ENCODE assay signal across 22 cellular contexts in the genomic region with DNA sequence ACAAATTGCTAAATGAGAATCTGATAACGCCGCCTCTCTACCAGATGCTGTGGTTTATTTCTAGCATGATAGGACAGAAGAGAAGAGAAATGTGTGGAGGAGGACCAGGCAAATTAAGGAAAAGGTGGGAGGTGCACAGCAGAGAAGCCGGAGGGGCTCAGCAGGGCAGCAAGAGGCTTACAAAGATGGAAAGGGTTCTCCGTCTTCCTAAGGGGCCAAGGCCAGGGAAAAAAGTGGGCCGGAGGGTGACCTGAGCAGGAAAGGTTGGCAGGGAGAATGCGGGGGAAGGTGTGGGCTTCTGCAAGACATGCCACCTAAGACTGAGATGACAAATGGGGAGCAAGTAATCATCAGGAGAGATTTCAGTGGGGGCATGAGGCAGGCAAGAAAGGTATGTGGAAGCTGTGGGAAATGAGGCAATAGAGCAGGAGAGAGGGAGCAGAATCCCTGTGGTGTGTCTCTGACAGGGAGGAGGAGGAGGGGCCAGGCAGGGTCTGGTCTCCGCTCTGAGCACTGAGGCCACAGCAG. TPM values are rescaled to one million over a fixed set of nuclear protein-coding genes. Genes with fewer than 3 reads are reported as not detected.
DNase-seq lines count a peak whose midpoint lies in the region; ATAC-seq, FAIRE-seq and TF ChIP-seq lines count a peak whose summit lies in the region.
"Had no signal": no experiment of that assay in that cellular context is flagged by ENCODE, and none has a peak within 500 bp of the region (broad histone marks: within the 10 kb centered on the region; RNA-seq: fewer than 3 reads in every experiment).

No MANE protein-coding gene starts in this region.

- H3K56ac ChIP-seq in H1 (replicated peaks; ENCODE audit: insufficient read length, low read depth, low read length) = no peak overlapping the region

- H3K4me2 ChIP-seq in PC-9 = peak overlapping the region; percentile 72
- H3K4me2 ChIP-seq in H1 (ENCODE audit: insufficient read depth in 1 of 2, low read depth in 2 of 2, low read length in 2 of 2) = peak overlapping the region in 1 of 2 experiments; percentile 10; a peak in 1 of 4 replicates
- H3K4me2 ChIP-seq: BLaER1 had no signal

- H3K9me3 ChIP-seq in PC-9 (ENCODE audit: insufficient read depth, low read depth) = no peaks in the 10 kb centered on the region
- H3K9me3 ChIP-seq in H1 (ENCODE audit: insufficient read depth in 2 of 2, low read depth in 1 of 2, low read length in 1 of 2) = no peaks in the 10 kb centered on the region
- H3K9me3 ChIP-seq in mucosa of stomach (ENCODE audit: control insufficient read depth, low read length) = no peaks in the 10 kb centered on the region
- H3K9me3 ChIP-seq in transverse colon = no peaks in the 10 kb centered on the region
- H3K9me3 ChIP-seq: BLaER1, heart right ventricle, tibial nerve had no signal

- H2AFZ ChIP-seq in PC-9 (no peak overlapping the region), H1 (ENCODE audit: low read length) (no peak overlapping the region)
- H2AFZ ChIP-seq: parathyroid adenoma had no signal

- no peak overlapping the region for H4K8ac ChIP-seq in H1 (ENCODE audit: extremely low read depth, insufficient read depth, low read length)

- H2BK12ac ChIP-seq in H1 (ENCODE audit: low read depth, low read length) = 0 out of 2 replicates have a peak overlapping the region, but pooled peaks have one; percentile 60

- H3K4me1 ChIP-seq in PC-9 (replicated peaks; ENCODE audit: insufficient read depth) = peaks cover 23% of the 10 kb centered on the region
- peaks cover 4 to 11% (median 9%) of the 10 kb centered on the region in 4 experiments; a peak in 4 of 7 replicates for H3K4me1 ChIP-seq in H1 (replicated peaks in 1 of 4; ENCODE audit: control insufficient read depth in 3 of 4, insufficient read depth in 4 of 4, low read length in 3 of 4)
- peaks cover 55% of the 10 kb centered on the region for H3K4me1 ChIP-seq in mucosa of stomach (ENCODE audit: control insufficient read depth, insufficient read depth, low read length)
- peaks cover 9 to 45% (median 28%) of the 10 kb centered on the region in 4 donors for H3K4me1 ChIP-seq in transverse colon
- H3K4me1 ChIP-seq: parathyroid adenoma had no signal

- no peak overlapping the region for H3K23ac ChIP-seq in H1 (ENCODE audit: insufficient read length)

- no peak overlapping the region for H2AK5ac ChIP-seq in H1 (ENCODE audit: low read depth, low read length)

- H3K23me2 ChIP-seq in H1 (ENCODE audit: low read depth, low read length) = no peaks in the 10 kb centered on the region; the same call in 1 of the 2 replicates

- H2BK5ac ChIP-seq in H1 (ENCODE audit: low read depth, low read length) = no peak overlapping the region

- DNase-seq in PC-9 = peak; percentile 29 to 57
- peak in 1 of 2 experiments; percentile 54 for DNase-seq in H1 (ENCODE audit: low read depth in 1 of 2, low spot score in 2 of 2)
- no peak for DNase-seq in transverse colon
- no peak for DNase-seq in frontal cortex (ENCODE audit: low spot score in 2 of 2)
- DNase-seq in NCI-H1694 (lab: John Stamatoyannopoulos, UW) = no peak
- no peak for DNase-seq in central memory CD4-positive, alpha-beta T cell
- DNase-seq: activated CD4-positive, alpha-beta memory T cell treated with anti-CD3 and anti-CD28 coated beads for 36 hours; activated naive CD4-positive, alpha-beta T cell treated with anti-CD3 and anti-CD28 coated beads, Interleukin-2, amount 50 U/mL, for 16 hours; activated T-cell treated with anti-CD3 and anti-CD28 coated beads, Interleukin-2, amount 50 U/mL, for 24 hours; DMS 273 treated with DMSO at 0.1 percent for 48 hours; GOT3; heart right ventricle; KG1; NCI-H1105; NCI-H2171 treated with DMSO at 0.1 percent for 48 hours; RPMI8226 had no signal

- H3K27me3 ChIP-seq in PC-9 (ENCODE audit: insufficient read depth, low read depth) = no peaks in the 10 kb centered on the region
- no peaks in the 10 kb centered on the region for H3K27me3 ChIP-seq in H1 (replicated peaks in 1 of 4; ENCODE audit: control insufficient read depth in 3 of 4, extremely low read depth in 1 of 4, insufficient read depth in 3 of 4, low read length in 3 of 4)
- H3K27me3 ChIP-seq in mucosa of stomach (ENCODE audit: control insufficient read depth, insufficient read depth, low read length) = no peaks in the 10 kb centered on the region
- no peaks in the 10 kb centered on the region for H3K27me3 ChIP-seq in transverse colon
- H3K27me3 ChIP-seq: BLaER1, heart right ventricle, tibial nerve had no signal

- H3K14ac ChIP-seq in H1 (ENCODE audit: insufficient read length) = no peak overlapping the region

- H4K91ac ChIP-seq in H1 (replicated peaks; ENCODE audit: insufficient read length, low read length) = no peak overlapping the region

- no peak overlapping the region for H4K5ac ChIP-seq in H1 (ENCODE audit: insufficient read length, low read depth, low read length)

- H3K9ac ChIP-seq in H1 (replicated peaks in 1 of 4; ENCODE audit: extremely low read depth in 1 of 4, low read depth in 3 of 4, low read length in 3 of 4) (no peak overlapping the region), mucosa of stomach (ENCODE audit: low read length) (peak overlapping the region; percentile 32)
- H3K9ac ChIP-seq: BLaER1, parathyroid adenoma had no signal

- no peak overlapping the region for H3K4me3 ChIP-seq in PC-9
- no peak overlapping the region; a peak in 1 of 8 replicates for H3K4me3 ChIP-seq in H1 (ENCODE audit: extremely low read depth in 1 of 4, insufficient read depth in 2 of 4, low read depth in 3 of 4, low read length in 4 of 4)
- H3K4me3 ChIP-seq in mucosa of stomach (ENCODE audit: low read length) = no peak overlapping the region
- H3K4me3 ChIP-seq in transverse colon = no peak overlapping the region
- H3K4me3 ChIP-seq: BLaER1, heart right ventricle, tibial nerve had no signal

- TF ChIP-seq POLR2A in H1 (IDR thresholded peaks at IDR 0.05; ENCODE audit: control extremely low read depth in 1 of 2, low read depth in 2 of 2, low read length in 2 of 2) (no peak), transverse colon (IDR thresholded peaks at IDR 0.05) (no peak)

- H3K36me3 ChIP-seq in PC-9 (ENCODE audit: low read depth) = 0 out of 2 replicates have a peak, but pooled peaks cover 6% of the 10 kb centered on the region
- H3K36me3 ChIP-seq in H1 (ENCODE audit: control insufficient read depth in 2 of 4, insufficient read depth in 4 of 4, low read length in 3 of 4) = no peaks in the 10 kb centered on the region
- peaks cover 6% of the 10 kb centered on the region for H3K36me3 ChIP-seq in mucosa of stomach (ENCODE audit: control insufficient read depth, insufficient read depth, low read length)
- no peaks in the 10 kb centered on the region for H3K36me3 ChIP-seq in transverse colon
- H3K36me3 ChIP-seq: BLaER1 had no signal

- TF ChIP-seq CTCF in PC-9 (conservative IDR thresholded peaks at IDR 0.05) (no peak), H1 (IDR thresholded peaks at IDR 0.05; ENCODE audit: control extremely low read depth in 1 of 3, insufficient read depth in 1 of 3, low read depth in 1 of 3, low read length in 3 of 3) (no peak), transverse colon (IDR thresholded peaks at IDR 0.05) (no peak)

- no peak overlapping the region for H2BK20ac ChIP-seq in H1 (ENCODE audit: low read length)

- H3K79me2 ChIP-seq in PC-9 (ENCODE audit: low read depth) = peaks cover 5% of the 10 kb centered on the region; the same call in 1 of the 2 replicates
- no peaks in the 10 kb centered on the region for H3K79me2 ChIP-seq in H1 (ENCODE audit: control insufficient read depth in 1 of 2, insufficient read depth in 2 of 2, low read length in 2 of 2)

- CTCF ChIA-PET in PC-9 (lab: Charles Lee) (no interaction called here), H1 (lab: Charles Lee; ENCODE audit: partially characterized antibody) (interaction anchor here (0.8 to 7.0 kb wide), 11 partner anchors 12 to 373 kb away, joined by 3 to 42 read pairs (median 5); partner anchors contain the start of gene MANSC1)

- no peak for TF ChIP-seq EP300 in H1 (IDR thresholded peaks at IDR 0.05; ENCODE audit: borderline replicate concordance in 1 of 2, low read depth in 2 of 2, low read length in 2 of 2)
- no peak for TF ChIP-seq EP300 in transverse colon (IDR thresholded peaks at IDR 0.05; ENCODE audit: low read depth)

- peak overlapping the region; percentile 64 for H3K27ac ChIP-seq in PC-9
- H3K27ac ChIP-seq in H1 (ENCODE audit: low read depth, low read length) = no peak overlapping the region
- H3K27ac ChIP-seq in transverse colon = peak overlapping the region; percentile 57 to 78 (median 60)
- H3K27ac ChIP-seq: BLaER1, parathyroid adenoma, tibial nerve had no signal

- TF ChIP-seq RAD21 in H1 (IDR thresholded peaks at IDR 0.05 in 1 of 2, conservative IDR thresholded peaks at IDR 0.05 in 1 of 2; ENCODE audit: low read depth in 2 of 2, low read length in 2 of 2) = no peak

- in situ Hi-C loops in transverse colon (cut with MboI; ENCODE audit: low pct_ligation_motif_present in 1 of 4, low pct_unique_long_range_greater_than_20kb in 1 of 4, low sequenced_read_pairs in 3 of 4) = loop anchor here (10.0 to 25.0 kb wide), 4 partner anchors 244 to 769 kb away; no protein-coding TSS in a partner anchor

- H2BK15ac ChIP-seq in H1 (ENCODE audit: low read length) = no peak overlapping the region

- ATAC-seq in GM19395 (IDR thresholded peaks at IDR 0.05; ENCODE audit: unreplicated experiment) = no peak
- ATAC-seq: heart right ventricle had no signal

- POLR2A ChIA-PET in PC-9 (lab: Charles Lee; ENCODE audit: unreplicated experiment) (interaction anchor here (0.5 to 0.7 kb wide), 3 partner anchors 19 to 275 kb away, joined by 3 to 8 read pairs (median 6); no protein-coding TSS in a partner anchor), H1 (lab: Charles Lee; ENCODE audit: partially characterized antibody) (interaction anchor here (3.1 kb wide), 1 partner anchor 65 kb away, joined by 12 read pairs; the partner anchor contains the start of gene LRP6)

- no peak overlapping the region for H3K18ac ChIP-seq in H1 (ENCODE audit: extremely low read depth, low read length)

- FAIRE-seq in H1 (lab: Jason Lieb, UNC) (no peak), frontal cortex (lab: Jason Lieb, UNC) (no peak)
- FAIRE-seq: small intestine had no signal

- no peaks in the 10 kb centered on the region for H4K20me1 ChIP-seq in PC-9 (ENCODE audit: insufficient read depth)
- H4K20me1 ChIP-seq in H1 (replicated peaks in 1 of 2; ENCODE audit: control insufficient read depth in 1 of 2, insufficient read depth in 2 of 2, low read length in 2 of 2) = no peaks in the 10 kb centered on the region
- H4K20me1 ChIP-seq: BLaER1 had no signal

- peaks cover 17% of the 10 kb centered on the region; the same call in 1 of the 2 replicates for H3F3A ChIP-seq in PC-9 (ENCODE audit: insufficient read depth, low read depth)

- H2BK120ac ChIP-seq in H1 (replicated peaks; ENCODE audit: low read depth, low read length) = no peak overlapping the region

- no peaks in the 10 kb centered on the region for H3K79me1 ChIP-seq in H1 (ENCODE audit: low read depth, low read length)

- no TSS peak for BruUV-seq in PC-9 (replicated peaks; lab: Mats Ljungman, UMichigan)

- intact Hi-C loops in PC-9 (cut with micrococcal nuclease; ENCODE audit: unreplicated experiment) = loop anchor here (5.0 to 10.0 kb wide), 6 partner anchors 49 to 827 kb away; no protein-coding TSS in a partner anchor
- intact Hi-C loops in transverse colon (cut with DNase I; ENCODE audit: low total_unique reads) = no loop called here

- no peaks in the 10 kb centered on the region for H3K9me2 ChIP-seq in PC-9 (ENCODE audit: insufficient read depth)

- 70% methylated on average over 6 of the region's 7 CpGs; no CpG with 5 or more reads in 1 of the 2 experiments for WGBS in H1 (ENCODE audit: extremely low coverage in 1 of 2, insufficient coverage in 1 of 2, insufficient read length in 1 of 2, insufficient replicate concordance in 2 of 2, low coverage in 1 of 2, low lambda C conversion rate in 2 of 2, missing lambda C conversion rate in 1 of 2), 2 experiments
- WGBS in transverse colon (ENCODE audit: low coverage in 1 of 2), 2 donors = 74 to 78% methylated on average over 7 of the region's 7 CpGs

- H3K4ac ChIP-seq in H1 (replicated peaks; ENCODE audit: insufficient read length, low read depth, low read length) = no peak overlapping the region

RNA-seq across cellular contexts. Expression of gene MANSC1, which starts 18.7 kb away (rescaled TPM):
- total RNA-seq in PC-9 (2021) (25.5 and 32.0 TPM in 2 replicates), transverse colon (10 to 100 TPM in 3 of 4 donors, 1 to 10 TPM in 1; 6.6 to 25.3 (median 19.4) TPM), frontal cortex (2.4 TPM)
- total RNA-seq in H1 (2021; fragmentation: NEBNext Ultra II Directional; extraction: Animal tissue kit (Norgen Biotek cat#: 25700)) = 6.1 and 8.9 TPM in 2 replicates
- 2.0 and 2.5 TPM in 2 replicates for polyA plus RNA-seq in H1 (2011; rRNA removed)
- polyA plus RNA-seq in H1 (2011; cell fraction: cytosol; rRNA removed) = 1.9 TPM
- polyA plus RNA-seq in H1 (2011; cell fraction: nucleus; rRNA removed) = 1.2 TPM
- polyA plus RNA-seq in H1 (2012, experiment 1 of 2) = 4.0 to 6.1 TPM (median 5.3 TPM) in 4 replicates
- polyA plus RNA-seq in H1 (2012, experiment 2 of 2) = 2.4 TPM
- polyA plus RNA-seq in H1 (2013, experiment 1 of 2) = 14.7 TPM
- 15.8 TPM for polyA plus RNA-seq in H1 (2013, experiment 2 of 2)
- 1.4 and 2.6 TPM in 2 replicates for polyA minus RNA-seq in H1 (2011; rRNA and poly(A)+ RNA removed)
- 1.6 TPM for polyA minus RNA-seq in H1 (2011; cell fraction: cytosol; rRNA and poly(A)+ RNA removed)
- 0.90 TPM for polyA minus RNA-seq in H1 (2011; cell fraction: nucleus; rRNA and poly(A)+ RNA removed)

RNA-seq across cellular contexts. Expression of gene BORCS5, which starts 25.6 kb away (rescaled TPM):
- total RNA-seq in PC-9 (2021) (18.2 and 19.7 TPM in 2 replicates), transverse colon (10 to 100 TPM in 3 of 4 donors, 1 to 10 TPM in 1; 8.5 to 52.7 (median 21.3) TPM), frontal cortex (19.2 TPM)
- total RNA-seq in H1 (2021; fragmentation: NEBNext Ultra II Directional; extraction: Animal tissue kit (Norgen Biotek cat#: 25700)) = 15.4 and 17.4 TPM in 2 replicates
- polyA plus RNA-seq in H1 (2011; rRNA removed) = 8.3 and 14.4 TPM in 2 replicates
- polyA plus RNA-seq in H1 (2011; cell fraction: cytosol; rRNA removed) = 10.0 TPM
- polyA plus RNA-seq in H1 (2011; cell fraction: nucleus; rRNA removed) = 16.9 TPM
- polyA plus RNA-seq in H1 (2012, experiment 1 of 2) = 9.3 to 12.7 TPM (median 11.1 TPM) in 4 replicates
- polyA plus RNA-seq in H1 (2012, experiment 2 of 2) = 9.4 TPM
- 8.2 TPM for polyA plus RNA-seq in H1 (2013, experiment 1 of 2)
- 8.7 TPM for polyA plus RNA-seq in H1 (2013, experiment 2 of 2)
- 15.7 and 16.0 TPM in 2 replicates for polyA minus RNA-seq in H1 (2011; rRNA and poly(A)+ RNA removed)
- 12.9 TPM for polyA minus RNA-seq in H1 (2011; cell fraction: cytosol; rRNA and poly(A)+ RNA removed)
- polyA minus RNA-seq in H1 (2011; cell fraction: nucleus; rRNA and poly(A)+ RNA removed) = 15.9 TPM

Comparison
In these comparisons a context has a peak if more than half of its experiments do, and no peak if none do; other contexts are left out.
1. DNase-seq: peak in PC-9 (2 of 2); none in transverse colon (single experiment), frontal cortex (0 of 2), NCI-H1694 (single experiment) and central memory CD4-positive, alpha-beta T cell (single experiment).